In genomic region chr2:159129301-159129700, GRCh38 we compare ENCODE assay signal across 19 cellular contexts.
A peak's percentile ranks its signal among the peaks of the same experiment; 100 is the strongest.
DNase-seq lines count a peak whose midpoint lies in the region; ATAC-seq lines count a peak whose summit lies in the region.
"Had no signal": no experiment of that assay in that cellular context is flagged by ENCODE, and none has a peak within 500 bp of the region (broad histone marks: within the 10 kb centered on the region; RNA-seq: fewer than 3 reads in every experiment).

No MANE protein-coding gene starts in this region.

- H3K9me3 Mint-ChIP-seq in central memory CD8-positive, alpha-beta T cell = no peaks in the 10 kb centered on the region
- H3K9me3 Mint-ChIP-seq in stimulated activated effector memory CD8-positive, alpha-beta T cell treated with anti-CD3 and anti-CD28 coated beads, Interleukin-12 subunit alpha, Interleukin-12 subunit beta, amount 100 ng/mL, for 72 hours = no peaks in the 10 kb centered on the region
- H3K9me3 Mint-ChIP-seq: activated naive CD4-positive, alpha-beta T cell treated with anti-CD3 and anti-CD28 coated beads, Interleukin-2, amount 10 ng/mL, durations not matched to agents 7 days and 5 days; activated T-cell treated with anti-CD3 and anti-CD28 coated beads, Interleukin-2, amount 50 U/mL, for 72 hours had no signal

- no peaks in the 10 kb centered on the region for H3K27me3 Mint-ChIP-seq in central memory CD8-positive, alpha-beta T cell
- H3K27me3 Mint-ChIP-seq: activated naive CD4-positive, alpha-beta T cell treated with anti-CD3 and anti-CD28 coated beads, Interleukin-2, amount 10 ng/mL, durations not matched to agents 7 days and 5 days had no signal

- no peak overlapping the region for H3K4me3 Mint-ChIP-seq in central memory CD8-positive, alpha-beta T cell
- no peak overlapping the region for H3K4me3 Mint-ChIP-seq in stimulated activated effector memory CD8-positive, alpha-beta T cell treated with anti-CD3 and anti-CD28 coated beads, Interleukin-12 subunit alpha, Interleukin-12 subunit beta, amount 100 ng/mL, for 72 hours
- H3K4me3 Mint-ChIP-seq: activated naive CD4-positive, alpha-beta T cell treated with anti-CD3 and anti-CD28 coated beads, Interleukin-2, amount 10 ng/mL, durations not matched to agents 7 days and 5 days; activated T-cell treated with anti-CD3 and anti-CD28 coated beads, Interleukin-2, amount 50 U/mL, for 72 hours; B cell had no signal

- no peaks in the 10 kb centered on the region for H3K36me3 Mint-ChIP-seq in central memory CD8-positive, alpha-beta T cell (ENCODE audit: insufficient read depth)
- H3K36me3 Mint-ChIP-seq in stimulated activated effector memory CD8-positive, alpha-beta T cell treated with anti-CD3 and anti-CD28 coated beads, Interleukin-12 subunit alpha, Interleukin-12 subunit beta, amount 100 ng/mL, for 72 hours = no peaks in the 10 kb centered on the region
- H3K36me3 Mint-ChIP-seq: activated naive CD4-positive, alpha-beta T cell treated with anti-CD3 and anti-CD28 coated beads, Interleukin-2, amount 10 ng/mL, durations not matched to agents 7 days and 5 days had no signal

- ATAC-seq in central memory CD8-positive, alpha-beta T cell (replicated peaks; ENCODE audit: extremely low read depth, poor library complexity, severe bottlenecking) = peak; percentile 65
- peak; percentile 42 for ATAC-seq in stimulated activated effector memory CD8-positive, alpha-beta T cell treated with anti-CD3 and anti-CD28 coated beads, Interleukin-12 subunit alpha, Interleukin-12 subunit beta, amount 100 ng/mL, for 72 hours
- ATAC-seq in GM21367 (IDR thresholded peaks at IDR 0.05; ENCODE audit: unreplicated experiment) = no peak
- ATAC-seq: A549; activated T-cell treated with anti-CD3 and anti-CD28 coated beads, Interleukin-2, amount 50 U/mL, for 72 hours; left lung had no signal

- H3K4me1 Mint-ChIP-seq in central memory CD8-positive, alpha-beta T cell = peaks cover 26% of the 10 kb centered on the region
- peaks cover 40% of the 10 kb centered on the region for H3K4me1 Mint-ChIP-seq in stimulated activated effector memory CD8-positive, alpha-beta T cell treated with anti-CD3 and anti-CD28 coated beads, Interleukin-12 subunit alpha, Interleukin-12 subunit beta, amount 100 ng/mL, for 72 hours

- H3K27ac Mint-ChIP-seq in central memory CD8-positive, alpha-beta T cell (ENCODE audit: low read depth) = peak overlapping the region; percentile 69
- peak overlapping the region; percentile 76 for H3K27ac Mint-ChIP-seq in stimulated activated effector memory CD8-positive, alpha-beta T cell treated with anti-CD3 and anti-CD28 coated beads, Interleukin-12 subunit alpha, Interleukin-12 subunit beta, amount 100 ng/mL, for 72 hours
- H3K27ac Mint-ChIP-seq: activated naive CD4-positive, alpha-beta T cell treated with anti-CD3 and anti-CD28 coated beads, Interleukin-2, amount 10 ng/mL, durations not matched to agents 7 days and 5 days; B cell had no signal

- peak; percentile 35 for DNase-seq in NCI-H82 (lab: John Stamatoyannopoulos, UW)
- no peak for DNase-seq in NCI-H82 treated with DMSO at 0.1 percent for 48 hours (lab: John Stamatoyannopoulos, UW; ENCODE audit: unreplicated experiment)
- DNase-seq in Jurkat, Clone E6-1 (ENCODE audit: low read depth, low spot score) = peak; percentile 84
- DNase-seq in central memory CD8-positive, alpha-beta T cell (ENCODE audit: low spot score in 2 of 2) = no peak
- DNase-seq in stimulated activated effector memory CD8-positive, alpha-beta T cell treated with anti-CD3 and anti-CD28 coated beads, Interleukin-12 subunit alpha, Interleukin-12 subunit beta, amount 100 ng/mL, for 72 hours (ENCODE audit: low spot score in 2 of 2) = no peak
- no peak for DNase-seq in D341Med (ENCODE audit: low spot score)
- DNase-seq in NCI-H2196 treated with DMSO at 0.1 percent for 48 hours (lab: John Stamatoyannopoulos, UW; ENCODE audit: unreplicated experiment) = no peak
- DNase-seq: activated CD4-positive, CD25-positive, alpha-beta regulatory T cell treated with anti-CD3 and anti-CD28 coated beads, Interleukin-2, amount 50 U/mL, for 72 hours; activated naive CD4-positive, alpha-beta T cell treated with anti-CD3 and anti-CD28 coated beads, Interleukin-2, amount 10 ng/mL, durations not matched to agents 7 days and 5 days; activated T-cell treated with anti-CD3 and anti-CD28 coated beads, Interleukin-2, amount 50 U/mL, for 72 hours; NCI-H1105 treated with DMSO at 0.1 percent for 48 hours; NCI-H2081; SHP77; tibial artery had no signal

- no peak overlapping the region for H3K4me3 ChIP-seq in Jurkat, Clone E6-1 (ENCODE audit: low read length)
- H3K4me3 ChIP-seq: A549, left lung, prostate gland, tibial artery had no signal

Comparison
In these comparisons a context has a peak if more than half of its experiments do, and no peak if none do; other contexts are left out.
1. DNase-seq: peak in NCI-H82 (single experiment) and Jurkat, Clone E6-1 (single experiment); none in NCI-H82 treated with DMSO at 0.1 percent for 48 hours (single experiment), central memory CD8-positive, alpha-beta T cell (0 of 2), stimulated activated effector memory CD8-positive, alpha-beta T cell treated with anti-CD3 and anti-CD28 coated beads, Interleukin-12 subunit alpha, Interleukin-12 subunit beta, amount 100 ng/mL, for 72 hours (0 of 2), D341Med (single experiment) and NCI-H2196 treated with DMSO at 0.1 percent for 48 hours (single experiment).